Comparison of ENCODE assay signal across 29 cellular contexts in genomic region chr3:194329566-194329965, GRCh38. TPM values are rescaled to one million over a fixed set of nuclear protein-coding genes. Genes with fewer than 3 reads are reported as not detected.
DNase-seq lines count a peak whose midpoint lies in the region; ATAC-seq, FAIRE-seq and TF ChIP-seq lines count a peak whose summit lies in the region.
"Had no signal": no experiment of that assay in that cellular context is flagged by ENCODE, and none has a peak within 500 bp of the region (broad histone marks: within the 10 kb centered on the region; RNA-seq: fewer than 3 reads in every experiment).

No MANE protein-coding gene starts in this region.

- DNase-seq in left ventricle myocardium superior (no peak), Right ventricle myocardium inferior (ENCODE audit: missing footprints) (no peak), SJCRH30 (peak; percentile 88 to 94), progenitor cell of endocrine pancreas (ENCODE audit: low spot score, unreplicated experiment) (no peak), MG63 (no peak), inferior parietal cortex (ENCODE audit: extremely low spot score) (no peak), frontal cortex (ENCODE audit: low spot score in 2 of 2) (no peak)
- DNase-seq: 8988T; ACHN; BE2C; CD8-positive, alpha-beta memory T cell; DMS 273 treated with DMSO at 0.1 percent for 48 hours; DMS79; EL; GDM1; Kasumi-1; NCI-H1105 treated with DMSO at 0.1 percent for 48 hours; NCI-H146; NCI-H2029; NCI-H446; NCI-H524 treated with DMSO at 0.1 percent for 48 hours had no signal

- ATAC-seq in left ventricle myocardium superior (peak; percentile 1), Right ventricle myocardium inferior (no peak), HG02981 (IDR thresholded peaks at IDR 0.05; ENCODE audit: unreplicated experiment) (no peak)
- ATAC-seq: GM12878 had no signal

- no peak for TF ChIP-seq CTCF in progenitor cell of endocrine pancreas (IDR thresholded peaks at IDR 0.05; ENCODE audit: unreplicated experiment)

- no peaks in the 10 kb centered on the region for H3K9me3 Mint-ChIP-seq in progenitor cell of endocrine pancreas (ENCODE audit: low read depth)
- H3K9me3 Mint-ChIP-seq: CD14-positive monocyte had no signal

- H3K9me3 ChIP-seq in SJCRH30 (replicated peaks) (no peaks in the 10 kb centered on the region), MG63 (0 out of 2 replicates have a peak, but pooled peaks cover 2% of the 10 kb centered on the region)
- H3K9me3 ChIP-seq: SJSA1 had no signal

- no peak for FAIRE-seq in frontal cortex (lab: Jason Lieb, UNC)
- FAIRE-seq: GM12878, GM19239 had no signal

- H3K4me1 Mint-ChIP-seq in progenitor cell of endocrine pancreas (ENCODE audit: low read depth), result peaks cover 16% of the 10 kb centered on the region

- peak overlapping the region; percentile 6 for H3K27ac Mint-ChIP-seq in progenitor cell of endocrine pancreas
- H3K27ac Mint-ChIP-seq: CD8-positive, alpha-beta memory T cell had no signal

- peak overlapping the region; percentile 72 for H3K27ac ChIP-seq in SJCRH30
- H3K27ac ChIP-seq: SJSA1 had no signal

- H3K4me3 ChIP-seq in SJCRH30 (peak overlapping the region; percentile 55), MG63 (no peak overlapping the region)
- H3K4me3 ChIP-seq: GM12878, SJSA1 had no signal

- intact Hi-C loops in left ventricle myocardium superior (cut with micrococcal nuclease) (no loop called here), Right ventricle myocardium inferior (cut with DNase I) (no loop called here)

- peaks cover 11% of the 10 kb centered on the region for H3K4me1 ChIP-seq in SJCRH30

- H3K27me3 ChIP-seq in SJCRH30, result no peaks in the 10 kb centered on the region
- H3K27me3 ChIP-seq in MG63, result no peaks in the 10 kb centered on the region; the same call in 1 of the 2 replicates
- H3K27me3 ChIP-seq: BE2C had no signal

- no peaks in the 10 kb centered on the region for H3K36me3 Mint-ChIP-seq in progenitor cell of endocrine pancreas (ENCODE audit: insufficient read depth)
- H3K36me3 Mint-ChIP-seq: CD14-positive monocyte; CD8-positive, alpha-beta memory T cell had no signal

- no peak overlapping the region for H3K4me3 Mint-ChIP-seq in progenitor cell of endocrine pancreas (ENCODE audit: low read depth)
- H3K4me3 Mint-ChIP-seq: CD14-positive monocyte had no signal

- H3K27me3 Mint-ChIP-seq in progenitor cell of endocrine pancreas, result peaks cover 3% of the 10 kb centered on the region

- H3K36me3 ChIP-seq in SJCRH30 (no peaks in the 10 kb centered on the region), MG63 (no peaks in the 10 kb centered on the region)
- H3K36me3 ChIP-seq: BE2C, SJSA1 had no signal

RNA-seq across cellular contexts. Expression of gene CPN2, which starts 21.6 kb away (rescaled TPM):
- 0.40 TPM for total RNA-seq in left ventricle myocardium superior
- total RNA-seq in Right ventricle myocardium inferior, result 2.3 TPM
- total RNA-seq in SJCRH30 (2014; rRNA removed; shearing (Covaris generic)), result not detected in 2 replicates
- not detected in 2 replicates for total RNA-seq in progenitor cell of endocrine pancreas
- total RNA-seq in MG63 (2014; rRNA removed; shearing (Covaris generic); ENCODE audit: low replicate concordance), result not detected in 2 replicates
- not detected for total RNA-seq in frontal cortex
- total RNA-seq: CD8-positive, alpha-beta memory T cell; GM12878; H4; HT-29; MCF 10A; SJSA1 had no signal

RNA-seq across cellular contexts. Expression of gene LRRC15, which starts 40.0 kb away (rescaled TPM):
- 0.42 TPM for total RNA-seq in left ventricle myocardium superior
- total RNA-seq in Right ventricle myocardium inferior, result 0.14 TPM
- 0.08 TPM in 1 of 2 replicates, not detected in the other for total RNA-seq in SJCRH30 (2014; rRNA removed; shearing (Covaris generic))
- total RNA-seq in progenitor cell of endocrine pancreas, result not detected in 2 replicates
- total RNA-seq in MG63 (2014; rRNA removed; shearing (Covaris generic); ENCODE audit: low replicate concordance), result 0.07 and 0.49 TPM in 2 replicates
- total RNA-seq in frontal cortex, result not detected
- total RNA-seq: CD8-positive, alpha-beta memory T cell; GM12878; HT-29; MCF 10A had no signal

Comparison
In these comparisons a context has a peak if more than half of its experiments do, and no peak if none do; other contexts are left out.
1. DNase-seq: peak in SJCRH30 (2 of 2); none in left ventricle myocardium superior (single experiment), Right ventricle myocardium inferior (single experiment), progenitor cell of endocrine pancreas (single experiment), MG63 (single experiment), inferior parietal cortex (single experiment) and frontal cortex (0 of 2).